10 cellular contexts compared by ENCODE assay signal in genomic region chr1:115296981-115297380, GRCh38. TPM values are rescaled to one million over a fixed set of nuclear protein-coding genes. Genes with fewer than 3 reads are reported as not detected.
DNase-seq lines count a peak whose midpoint lies in the region; ATAC-seq and TF ChIP-seq lines count a peak whose summit lies in the region.
"Had no signal": no experiment of that assay in that cellular context is flagged by ENCODE, and none has a peak within 500 bp of the region (broad histone marks: within the 10 kb centered on the region; RNA-seq: fewer than 3 reads in every experiment).

No MANE protein-coding gene starts in this region.

- peak overlapping the region; percentile 11; the same call in 1 of the 2 replicates for H3K27ac ChIP-seq in GM23248

- DNase-seq in GM23248 (peak; percentile 35), non-pigmented ciliary epithelial cell (ENCODE audit: low read depth) (peak; percentile 50), NCI-H526 (lab: John Stamatoyannopoulos, UW) (no peak), osteocyte (ENCODE audit: extremely low spot score, unreplicated experiment) (no peak)
- DNase-seq: activated B cell treated with CpG ODN at 0.5 μM for 24 hours; HCEC 1CT; naive thymus-derived CD4-positive, alpha-beta T cell had no signal

- H3K9me3 ChIP-seq in GM23248 (ENCODE audit: low read depth) = no peaks in the 10 kb centered on the region

- H3K79me2 ChIP-seq in GM23248 (ENCODE audit: insufficient read depth) = peaks cover 90% of the 10 kb centered on the region

- peaks cover 22% of the 10 kb centered on the region; the same call in 1 of the 2 replicates for H3K36me3 ChIP-seq in GM23248 (ENCODE audit: low read depth)

- no peak overlapping the region for H3K27ac Mint-ChIP-seq in osteocyte (ENCODE audit: unreplicated experiment)
- H3K27ac Mint-ChIP-seq: activated B cell treated with CpG ODN at 0.5 μM for 24 hours; naive thymus-derived CD4-positive, alpha-beta T cell had no signal

- peaks cover 21% of the 10 kb centered on the region for H3K36me3 Mint-ChIP-seq in osteocyte (ENCODE audit: unreplicated experiment)
- H3K36me3 Mint-ChIP-seq: naive thymus-derived CD4-positive, alpha-beta T cell had no signal

- no peak overlapping the region for H3K4me3 Mint-ChIP-seq in osteocyte (ENCODE audit: unreplicated experiment)
- H3K4me3 Mint-ChIP-seq: activated B cell treated with CpG ODN at 0.5 μM for 24 hours; naive thymus-derived CD4-positive, alpha-beta T cell had no signal

- no peaks in the 10 kb centered on the region for H3K27me3 Mint-ChIP-seq in osteocyte (ENCODE audit: unreplicated experiment)

- peaks cover 71% of the 10 kb centered on the region for H3F3A ChIP-seq in GM23248 (ENCODE audit: insufficient read depth)

- no peak overlapping the region for H3K9ac ChIP-seq in GM23248

- no peak overlapping the region for H3K4me3 ChIP-seq in GM23248

- H2AFZ ChIP-seq in GM23248 = no peak overlapping the region

- H3K4me2 ChIP-seq in GM23248 (ENCODE audit: unreplicated experiment) = peak overlapping the region; percentile 3

- no peak for TF ChIP-seq CTCF in osteocyte (IDR thresholded peaks at IDR 0.05)

- no peaks in the 10 kb centered on the region for H3K9me2 ChIP-seq in GM23248 (ENCODE audit: insufficient read depth)

- ATAC-seq in GM19023 (IDR thresholded peaks at IDR 0.05; ENCODE audit: unreplicated experiment) = peak; percentile 84
- peak; percentile 93 for ATAC-seq in HG03432 (IDR thresholded peaks at IDR 0.05; ENCODE audit: unreplicated experiment)
- no peak for ATAC-seq in HG02970 (IDR thresholded peaks at IDR 0.05; ENCODE audit: low FRiP score, unreplicated experiment)
- ATAC-seq: naive thymus-derived CD4-positive, alpha-beta T cell had no signal

- in situ Hi-C loops in GM23248 (cut with MboI) = no loop called here

- peaks cover 47% of the 10 kb centered on the region for H3K4me1 Mint-ChIP-seq in osteocyte (ENCODE audit: unreplicated experiment)
- H3K4me1 Mint-ChIP-seq: activated B cell treated with CpG ODN at 0.5 μM for 24 hours; naive thymus-derived CD4-positive, alpha-beta T cell had no signal

- no peaks in the 10 kb centered on the region for H3K27me3 ChIP-seq in GM23248 (replicated peaks; ENCODE audit: insufficient read depth)

- 94 to 95% methylated on average over 2 of the region's 2 CpGs for WGBS in GM23248 (ENCODE audit: low coverage in 1 of 2, low lambda C conversion rate in 2 of 2, missing lambda C conversion rate in 2 of 2), 2 experiments

- H3K4me1 ChIP-seq in GM23248 (ENCODE audit: insufficient read depth) = peaks cover 74% of the 10 kb centered on the region

- no peaks in the 10 kb centered on the region for H4K20me1 ChIP-seq in GM23248 (ENCODE audit: insufficient read depth)

- no peaks in the 10 kb centered on the region for H3K9me3 Mint-ChIP-seq in osteocyte (ENCODE audit: unreplicated experiment)
- H3K9me3 Mint-ChIP-seq: activated B cell treated with CpG ODN at 0.5 μM for 24 hours; naive thymus-derived CD4-positive, alpha-beta T cell had no signal

RNA-seq across cellular contexts. Expression of gene NGF, which starts 41.1 kb away (rescaled TPM):
- total RNA-seq in GM23248 (2014; rRNA removed; shearing (Covaris generic)) = 27.1 and 28.1 TPM in 2 replicates
- 52.9 and 55.0 TPM in 2 replicates for polyA plus RNA-seq in GM23248 (2016; fragmentation: Nextera tagmentation; extraction: Ambion mirVana)
- total RNA-seq in osteocyte = 14.8 and 19.6 TPM in 2 replicates
- total RNA-seq: activated B cell treated with CpG ODN at 0.5 μM for 24 hours; naive thymus-derived CD4-positive, alpha-beta T cell had no signal
- polyA plus RNA-seq: naive thymus-derived CD4-positive, alpha-beta T cell had no signal

Comparison
In these comparisons a context has a peak if more than half of its experiments do, and no peak if none do; other contexts are left out.
1. DNase-seq: peak in GM23248 (single experiment) and non-pigmented ciliary epithelial cell (single experiment); none in NCI-H526 (0 of 2) and osteocyte (single experiment).